19 cellular contexts compared by ENCODE assay signal in the genomic region with DNA sequence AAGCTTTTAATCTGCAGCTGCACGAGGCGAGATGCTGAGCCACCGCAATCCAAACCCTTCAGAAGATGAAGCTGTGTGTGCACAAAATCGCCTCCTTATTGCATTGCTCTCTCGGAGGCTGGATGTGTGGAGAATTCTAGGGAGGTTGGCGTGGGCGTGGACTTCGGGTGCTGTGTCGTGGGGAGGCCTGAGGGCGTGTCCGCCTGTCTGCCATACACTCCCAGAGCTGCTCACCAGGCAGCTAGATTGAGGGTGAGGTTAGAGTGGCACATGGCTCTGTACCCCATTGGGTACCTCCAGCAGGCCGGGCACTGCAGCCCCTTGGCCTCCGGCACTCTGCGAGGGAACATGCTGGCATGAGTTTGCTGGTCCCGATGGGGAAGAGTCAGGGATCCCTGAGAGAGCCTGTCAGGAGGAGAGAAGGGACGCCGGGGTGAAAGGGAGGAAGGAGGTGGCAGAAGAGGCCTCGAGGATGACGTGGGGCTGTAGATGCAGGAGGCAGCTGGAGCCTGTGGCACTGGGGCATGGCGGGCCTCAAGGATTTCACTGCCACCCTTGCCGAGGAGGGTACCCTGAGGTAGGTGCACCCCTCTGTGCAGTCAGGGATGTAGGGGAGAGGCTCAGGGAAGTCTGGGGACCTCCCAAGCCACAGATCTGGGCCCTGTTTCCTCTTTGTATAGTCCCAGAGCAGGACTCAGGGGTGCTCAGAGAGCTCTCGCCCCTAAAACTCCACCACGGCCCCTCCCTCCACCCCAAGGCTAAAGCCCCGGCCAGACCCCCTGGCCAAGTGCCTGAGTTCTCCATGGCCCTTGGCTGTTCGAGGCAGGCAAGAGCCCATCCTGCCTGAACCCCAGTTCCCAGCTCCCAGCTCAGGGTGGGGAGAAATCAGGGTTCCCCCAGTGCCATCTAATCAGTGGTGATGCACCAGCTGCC. TPM values are rescaled to one million over a fixed set of nuclear protein-coding genes. Genes with fewer than 3 reads are reported as not detected.
DNase-seq lines count a peak whose midpoint lies in the region; ATAC-seq and TF ChIP-seq lines count a peak whose summit lies in the region.
"Had no signal": no experiment of that assay in that cellular context is flagged by ENCODE, and none has a peak within 500 bp of the region (broad histone marks: within the 10 kb centered on the region; RNA-seq: fewer than 3 reads in every experiment).

No MANE protein-coding gene starts in this region.

- H3K27ac ChIP-seq in esophagus muscularis mucosa (replicated peaks in 1 of 4) (no peak overlapping the region), thoracic aorta (no peak overlapping the region), prostate gland (no peak overlapping the region)
- H3K27ac ChIP-seq: gastroesophageal sphincter had no signal

- intact Hi-C loops in Right ventricle myocardium superior (cut with DNase I), result no loop called here
- intact Hi-C loops in cardiac septum (cut with DNase I), result no loop called here
- intact Hi-C loops in esophagus muscularis mucosa (cut with DNase I), result no loop called here
- intact Hi-C loops in natural killer cell (cut with micrococcal nuclease), result no loop called here
- intact Hi-C loops in prostate gland (cut with DNase I), result no loop called here

- no peaks in the 10 kb centered on the region for H3K36me3 ChIP-seq in esophagus muscularis mucosa
- no peaks in the 10 kb centered on the region for H3K36me3 ChIP-seq in thoracic aorta
- H3K36me3 ChIP-seq in prostate gland, result no peaks in the 10 kb centered on the region
- H3K36me3 ChIP-seq: esophagus squamous epithelium, gastroesophageal sphincter, neutrophil had no signal

- H3K9me3 ChIP-seq in esophagus muscularis mucosa (peaks cover 0 to 4% (median under 1%) of the 10 kb centered on the region in 4 donors), thoracic aorta (no peaks in the 10 kb centered on the region), prostate gland (no peaks in the 10 kb centered on the region)
- H3K9me3 ChIP-seq: esophagus squamous epithelium, gastroesophageal sphincter, neutrophil had no signal

- no peak for DNase-seq in Right ventricle myocardium superior
- no peak for DNase-seq in cardiac septum (ENCODE audit: low spot score)
- DNase-seq in esophagus muscularis mucosa (ENCODE audit: extremely low spot score), result peak; percentile 68
- no peak for DNase-seq in natural killer cell
- no peak for DNase-seq in thoracic aorta (ENCODE audit: low spot score)
- DNase-seq in cerebellum (ENCODE audit: low spot score), result no peak
- DNase-seq in prostate gland (ENCODE audit: low spot score), result no peak
- DNase-seq: activated CD8-positive, alpha-beta memory T cell treated with anti-CD3 and anti-CD28 coated beads, Interleukin-2, amount 50 U/mL, for 4 hours; activated naive CD8-positive, alpha-beta T cell treated with anti-CD3 and anti-CD28 coated beads, Interleukin-2, amount 50 U/mL, for 24 hours; effector CD4-positive, alpha-beta T cell; esophagus squamous epithelium; NCI-H524; SHP77 treated with DMSO at 0.1 percent for 48 hours had no signal

- TF ChIP-seq POLR2A in esophagus muscularis mucosa (IDR thresholded peaks at IDR 0.05; ENCODE audit: low read depth) (no peak), prostate gland (IDR thresholded peaks at IDR 0.05) (no peak)

- TF ChIP-seq EP300 in esophagus muscularis mucosa (IDR thresholded peaks at IDR 0.05), result no peak

- 96% methylated on average over 23 of the region's 25 CpGs for WGBS in esophagus muscularis mucosa
- WGBS in prostate gland, result 79% methylated on average over 25 of the region's 25 CpGs

- no peaks in the 10 kb centered on the region for H3K36me3 Mint-ChIP-seq in natural killer cell

- peaks cover 0 to 11% (median 0%) of the 10 kb centered on the region in 4 donors for H3K27me3 ChIP-seq in esophagus muscularis mucosa
- no peaks in the 10 kb centered on the region for H3K27me3 ChIP-seq in thoracic aorta (replicated peaks; ENCODE audit: insufficient read depth)
- no peaks in the 10 kb centered on the region for H3K27me3 ChIP-seq in prostate gland (replicated peaks; ENCODE audit: insufficient read depth)

- H3K27me3 Mint-ChIP-seq in natural killer cell (ENCODE audit: low read depth in 2 of 2), result peaks cover 5 to 18% of the 10 kb centered on the region in 2 donors

- no peaks in the 10 kb centered on the region for H3K9me3 Mint-ChIP-seq in natural killer cell
- H3K9me3 Mint-ChIP-seq: activated naive CD8-positive, alpha-beta T cell treated with anti-CD3 and anti-CD28 coated beads, Interleukin-2, amount 50 U/mL, for 24 hours; T-helper 1 cell treated with Interleukin-12 subunit alpha and Interleukin-12 subunit beta and Interleukin-4 antibody, amounts not matched to agents 30 μg/mL and 1 μg/mL, for 36 hours had no signal

- TF ChIP-seq CTCF in esophagus muscularis mucosa (IDR thresholded peaks at IDR 0.05) (no peak), natural killer cell (IDR thresholded peaks at IDR 0.05) (no peak), thoracic aorta (IDR thresholded peaks at IDR 0.05) (no peak), prostate gland (IDR thresholded peaks at IDR 0.05) (no peak)

- peaks cover 42 to 54% of the 10 kb centered on the region in 2 donors for H3K4me1 Mint-ChIP-seq in natural killer cell

- ATAC-seq in Right ventricle myocardium superior (ENCODE audit: poor library complexity) (peak; percentile 47), natural killer cell (no peak), thoracic aorta (ENCODE audit: insufficient number of reproducible peaks, low FRiP score, low read depth) (no peak), GM18511 (IDR thresholded peaks at IDR 0.05; ENCODE audit: unreplicated experiment) (no peak)
- ATAC-seq: activated naive CD8-positive, alpha-beta T cell treated with anti-CD3 and anti-CD28 coated beads, Interleukin-2, amount 50 U/mL, for 24 hours; gastroesophageal sphincter; left lobe of liver had no signal

- H3K4me3 ChIP-seq in esophagus muscularis mucosa (no peak overlapping the region), thoracic aorta (peak overlapping the region; percentile 52), prostate gland (no peak overlapping the region)

- peak overlapping the region; percentile 43 for H3K4me3 Mint-ChIP-seq in natural killer cell
- H3K4me3 Mint-ChIP-seq: B cell; T-helper 1 cell treated with Interleukin-12 subunit alpha and Interleukin-12 subunit beta and Interleukin-4 antibody, amounts not matched to agents 30 μg/mL and 1 μg/mL, for 36 hours had no signal

- H3K4me1 ChIP-seq in esophagus muscularis mucosa (peaks cover 7 to 19% (median 17%) of the 10 kb centered on the region in 4 donors), thoracic aorta (ENCODE audit: control insufficient read depth in 1 of 2, low read depth in 2 of 2) (peaks cover 9 to 25% of the 10 kb centered on the region in 2 donors), prostate gland (replicated peaks) (no peaks in the 10 kb centered on the region)

- peak overlapping the region in 1 of 2 donors; percentile 83 for H3K27ac Mint-ChIP-seq in natural killer cell
- H3K27ac Mint-ChIP-seq: activated naive CD8-positive, alpha-beta T cell treated with anti-CD3 and anti-CD28 coated beads, Interleukin-2, amount 50 U/mL, for 24 hours; B cell; T-helper 1 cell treated with Interleukin-12 subunit alpha and Interleukin-12 subunit beta and Interleukin-4 antibody, amounts not matched to agents 30 μg/mL and 1 μg/mL, for 36 hours had no signal

RNA-seq across cellular contexts. Expression of a gene that starts 38.8 kb away (rescaled TPM):
- total RNA-seq in Right ventricle myocardium superior (24.9 TPM), cardiac septum (34.4 TPM), esophagus muscularis mucosa (100 to 1,000 TPM in 1 of 4 donors, 10 to 100 TPM in 3; 59.4 to 119 (median 76.1) TPM), natural killer cell (100 to 1,000 TPM in 2 of 3 donors, 10 to 100 TPM in 1; 74.9 to 105 (median 100) TPM), thoracic aorta (100 to 1,000 TPM in 1 of 2 donors, 10 to 100 TPM in 1; 79.2 to 163 TPM), cerebellum (38.8 TPM), prostate gland (10 to 100 TPM; 41.8 to 44.2 TPM)
